Comparison of ENCODE assay signal across 24 cellular contexts in the genomic region with DNA sequence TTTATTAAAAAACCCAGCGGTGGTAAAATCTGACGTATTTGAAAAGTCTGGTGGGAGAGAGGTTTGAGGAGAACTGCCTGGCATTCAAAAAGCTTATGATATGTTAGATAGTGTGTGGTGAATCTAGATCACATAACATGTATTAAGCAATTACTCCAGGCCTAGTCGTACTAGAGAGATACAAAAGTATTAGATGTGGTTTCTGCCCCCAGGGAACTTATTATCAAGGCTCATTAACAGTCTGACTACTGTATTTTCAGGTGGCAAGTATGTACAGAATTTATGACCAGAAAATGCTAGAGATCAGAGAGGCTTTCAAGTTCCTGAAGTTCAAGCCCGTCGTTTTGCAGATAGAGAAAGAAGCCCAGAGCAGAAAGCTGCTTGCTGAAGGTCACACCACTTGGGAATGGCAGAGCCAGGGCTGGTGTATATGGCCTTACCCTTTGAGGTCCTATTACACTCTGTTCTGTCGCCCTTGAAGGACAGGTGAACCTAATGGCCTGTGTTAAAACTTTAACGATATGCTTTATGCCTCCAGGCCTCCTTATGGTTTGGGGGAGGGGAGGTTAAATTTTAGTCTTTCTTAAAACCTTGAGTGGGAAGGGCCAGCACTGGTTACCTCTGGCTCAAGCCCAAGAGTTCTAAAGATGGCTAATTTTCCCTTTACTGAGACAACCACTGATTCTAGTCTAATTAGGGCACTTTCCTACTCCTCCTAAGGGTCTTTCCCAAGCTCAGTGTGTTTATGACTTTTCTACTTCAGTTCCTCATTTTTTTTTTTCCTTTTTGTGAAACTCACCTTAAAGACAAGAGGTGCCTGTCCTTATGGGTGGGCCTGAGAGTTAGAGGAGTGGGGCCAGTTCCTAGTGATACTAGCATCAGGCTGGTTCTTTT. TPM values are rescaled to one million over a fixed set of nuclear protein-coding genes. Genes with fewer than 3 reads are reported as not detected.
DNase-seq lines count a peak whose midpoint lies in the region; ATAC-seq and TF ChIP-seq lines count a peak whose summit lies in the region.
"Had no signal": no experiment of that assay in that cellular context is flagged by ENCODE, and none has a peak within 500 bp of the region (broad histone marks: within the 10 kb centered on the region; RNA-seq: fewer than 3 reads in every experiment).

No MANE protein-coding gene starts in this region.

- H2AFZ ChIP-seq in neuronal stem cell (ENCODE audit: low read length) = no peak overlapping the region
- H2AFZ ChIP-seq: GM23338, parathyroid adenoma had no signal

- CTCF ChIA-PET in CD8-positive, alpha-beta T cell (lab: Charles Lee) = no interaction called here
- CTCF ChIA-PET in activated B cell treated with CpG ODN at 0.5 μM for 24 hours (lab: Charles Lee) = no interaction called here
- CTCF ChIA-PET in HEK293T (lab: Yijun Ruan, JAX) = interaction anchor here (0.6 kb wide), 1 partner anchor 38 kb away, joined by 3 read pairs; no protein-coding TSS in a partner anchor

- H3K9me3 ChIP-seq in CD8-positive, alpha-beta T cell (ENCODE audit: low read length) = no peaks in the 10 kb centered on the region
- H3K9me3 ChIP-seq in neutrophil (no peaks in the 10 kb centered on the region), neuronal stem cell (replicated peaks in 1 of 2; ENCODE audit: control insufficient read depth in 2 of 2, insufficient read depth in 1 of 2, low read depth in 1 of 2, low read length in 2 of 2) (no peaks in the 10 kb centered on the region)
- H3K9me3 ChIP-seq: body of pancreas, colonic mucosa, tibial artery had no signal

- no peaks in the 10 kb centered on the region for H3K27me3 ChIP-seq in CD8-positive, alpha-beta T cell (ENCODE audit: insufficient read depth, low read length)
- H3K27me3 ChIP-seq in neutrophil = no peaks in the 10 kb centered on the region
- H3K27me3 ChIP-seq in neuronal stem cell (ENCODE audit: control insufficient read depth in 3 of 3, insufficient read depth in 3 of 3, low read depth in 1 of 3, low read length in 3 of 3) = peaks cover 0 to 4% (median 0%) of the 10 kb centered on the region in 3 experiments
- H3K27me3 ChIP-seq: body of pancreas, colonic mucosa, tibial artery had no signal

- H3K9me3 Mint-ChIP-seq in CD8-positive, alpha-beta T cell = no peaks in the 10 kb centered on the region
- H3K9me3 Mint-ChIP-seq in activated B cell treated with CpG ODN at 0.5 μM for 24 hours = no peaks in the 10 kb centered on the region
- H3K9me3 Mint-ChIP-seq: activated CD4-positive, alpha-beta T cell treated with anti-CD3 and anti-CD28 coated beads, Interleukin-2, amount 10 ng/mL, durations not matched to agents 24 days and 14 days; activated naive CD8-positive, alpha-beta T cell treated with anti-CD3 and anti-CD28 coated beads, Interleukin-2, amount 10 ng/mL, durations not matched to agents 7 days and 5 days; activated T-helper 17 cell treated with anti-CD3 and anti-CD28 coated beads, Interleukin-2, amount 50 U/mL, for 72 hours; CD4-positive, alpha-beta T cell; endodermal cell; GM23338 had no signal

- H3K14ac ChIP-seq in neuronal stem cell (ENCODE audit: low read length) = no peak overlapping the region

- no peak overlapping the region for H3K4me3 Mint-ChIP-seq in CD8-positive, alpha-beta T cell
- H3K4me3 Mint-ChIP-seq in activated B cell treated with CpG ODN at 0.5 μM for 24 hours = no peak overlapping the region
- H3K4me3 Mint-ChIP-seq: activated CD4-positive, alpha-beta T cell treated with anti-CD3 and anti-CD28 coated beads, Interleukin-2, amount 10 ng/mL, durations not matched to agents 24 days and 14 days; activated naive CD8-positive, alpha-beta T cell treated with anti-CD3 and anti-CD28 coated beads, Interleukin-2, amount 10 ng/mL, durations not matched to agents 7 days and 5 days; activated T-helper 17 cell treated with anti-CD3 and anti-CD28 coated beads, Interleukin-2, amount 50 U/mL, for 72 hours; CD4-positive, alpha-beta T cell; endodermal cell; GM23338 had no signal

- no peak overlapping the region for H2BK12ac ChIP-seq in neuronal stem cell (ENCODE audit: low read length)

- DNase-seq in CD8-positive, alpha-beta T cell = no peak
- no peak for DNase-seq in activated B cell treated with CpG ODN at 0.5 μM for 24 hours
- DNase-seq in neuronal stem cell (ENCODE audit: low spot score) = no peak
- DNase-seq in HEK293T (ENCODE audit: extremely low spot score) = no peak
- DNase-seq in activated effector memory CD4-positive, alpha-beta T cell treated with anti-CD3 and anti-CD28 coated beads, Interleukin-2, amount 50 U/mL, for 16 hours = no peak
- DNase-seq: activated CD4-positive, alpha-beta T cell treated with anti-CD3 and anti-CD28 coated beads, Interleukin-2, amount 10 ng/mL, durations not matched to agents 24 days and 14 days; activated naive CD8-positive, alpha-beta T cell treated with anti-CD3 and anti-CD28 coated beads, Interleukin-2, amount 10 ng/mL, durations not matched to agents 7 days and 5 days; body of pancreas; CD4-positive, alpha-beta T cell; colonic mucosa; endodermal cell; GDM1; NCI-H1417 treated with DMSO at 0.1 percent for 48 hours; NCI-H2227 treated with DMSO at 0.1 percent for 48 hours; SIG-M5; stimulated activated CD4-positive, alpha-beta T cell treated with anti-CD3 and anti-CD28 coated beads, Interleukin-2, amount 100 ng/mL, for 24 hours; stimulated activated naive CD8-positive, alpha-beta T cell treated with anti-CD3 and anti-CD28 coated beads, Interleukin-15, Interleukin-2, amounts not matched to agents 100 U/mL and 50 U/mL, for 24 hours; tibial artery had no signal

- no peak overlapping the region for H3K23ac ChIP-seq in neuronal stem cell (ENCODE audit: low read depth, low read length, poor library complexity)

- H3K4me1 Mint-ChIP-seq in CD8-positive, alpha-beta T cell (ENCODE audit: low read depth) = peaks cover 22% of the 10 kb centered on the region
- peaks cover 14% of the 10 kb centered on the region for H3K4me1 Mint-ChIP-seq in activated B cell treated with CpG ODN at 0.5 μM for 24 hours
- H3K4me1 Mint-ChIP-seq: activated CD4-positive, alpha-beta T cell treated with anti-CD3 and anti-CD28 coated beads, Interleukin-2, amount 10 ng/mL, durations not matched to agents 24 days and 14 days; activated naive CD8-positive, alpha-beta T cell treated with anti-CD3 and anti-CD28 coated beads, Interleukin-2, amount 10 ng/mL, durations not matched to agents 7 days and 5 days had no signal

- H2BK15ac ChIP-seq in neuronal stem cell (ENCODE audit: low read length) = no peak overlapping the region

- no peak overlapping the region for H3K18ac ChIP-seq in neuronal stem cell (ENCODE audit: low read length)

- no peaks in the 10 kb centered on the region for H3K4me1 ChIP-seq in CD8-positive, alpha-beta T cell (ENCODE audit: insufficient read depth, low read length)
- H3K4me1 ChIP-seq in neutrophil (ENCODE audit: control insufficient read depth in 1 of 2, insufficient read depth in 1 of 2, low read depth in 1 of 2, low read length in 1 of 2) (peaks cover 9 to 12% of the 10 kb centered on the region in 2 experiments), neuronal stem cell (ENCODE audit: control insufficient read depth in 2 of 2, insufficient read depth in 1 of 2, low read depth in 1 of 2, low read length in 2 of 2) (no peaks in the 10 kb centered on the region)
- H3K4me1 ChIP-seq: colonic mucosa, parathyroid adenoma had no signal

- H4K8ac ChIP-seq in neuronal stem cell (ENCODE audit: low read depth, low read length) = no peak overlapping the region

- POLR2A ChIA-PET in CD8-positive, alpha-beta T cell (lab: Charles Lee) = no interaction called here
- POLR2A ChIA-PET in activated B cell treated with CpG ODN at 0.5 μM for 24 hours (lab: Charles Lee) = interaction anchor here (0.9 kb wide), 1 partner anchor 20 kb away, joined by 3 read pairs; a partner anchor contains a TSS
- POLR2A ChIA-PET in HEK293T (lab: Yijun Ruan, JAX) = interaction anchor here (1.0 to 1.5 kb wide), 2 partner anchors 12 to 20 kb away, joined by 3 to 4 read pairs; a partner anchor contains a TSS

- no peak overlapping the region for H3K27ac ChIP-seq in CD8-positive, alpha-beta T cell (ENCODE audit: low read depth, low read length)
- peak overlapping the region; percentile 65 for H3K27ac ChIP-seq in neutrophil
- no peak overlapping the region for H3K27ac ChIP-seq in neuronal stem cell (replicated peaks; ENCODE audit: low read length)
- H3K27ac ChIP-seq: body of pancreas, colonic mucosa, parathyroid adenoma had no signal

- H3K79me1 ChIP-seq in neuronal stem cell (ENCODE audit: low read depth, low read length) = no peaks in the 10 kb centered on the region

- H3K4me3 ChIP-seq in CD8-positive, alpha-beta T cell (ENCODE audit: low read depth, low read length) = no peak overlapping the region
- no peak overlapping the region for H3K4me3 ChIP-seq in neutrophil (ENCODE audit: low read depth in 1 of 2, low read length in 1 of 2)
- no peak overlapping the region for H3K4me3 ChIP-seq in neuronal stem cell (ENCODE audit: low read length in 2 of 2)
- H3K4me3 ChIP-seq: body of pancreas, colonic mucosa, GM23338, tibial artery had no signal

- no peaks in the 10 kb centered on the region for H3K36me3 ChIP-seq in CD8-positive, alpha-beta T cell (ENCODE audit: insufficient read depth, low read length)
- H3K36me3 ChIP-seq in neutrophil (peaks cover 33% of the 10 kb centered on the region), neuronal stem cell (replicated peaks in 1 of 2; ENCODE audit: control insufficient read depth in 2 of 2, insufficient read depth in 2 of 2, low read length in 2 of 2) (peaks cover 0 to 18% of the 10 kb centered on the region in 2 donors)
- H3K36me3 ChIP-seq: colonic mucosa, tibial artery had no signal

- H2BK5ac ChIP-seq in neuronal stem cell (ENCODE audit: low read length) = no peak overlapping the region

- no peak overlapping the region for H3K4me2 ChIP-seq in neuronal stem cell (ENCODE audit: insufficient read depth, low read length, poor library complexity, severe bottlenecking)
- H3K4me2 ChIP-seq: GM23338 had no signal

- H2AK5ac ChIP-seq in neuronal stem cell (ENCODE audit: low read depth, low read length) = no peak overlapping the region

- H4K91ac ChIP-seq in neuronal stem cell (ENCODE audit: low read depth, low read length, poor library complexity) = no peak overlapping the region

- no peaks in the 10 kb centered on the region for H3K27me3 Mint-ChIP-seq in CD8-positive, alpha-beta T cell (ENCODE audit: low read depth)
- H3K27me3 Mint-ChIP-seq in activated B cell treated with CpG ODN at 0.5 μM for 24 hours = no peaks in the 10 kb centered on the region
- H3K27me3 Mint-ChIP-seq: activated CD4-positive, alpha-beta T cell treated with anti-CD3 and anti-CD28 coated beads, Interleukin-2, amount 10 ng/mL, durations not matched to agents 24 days and 14 days; activated naive CD8-positive, alpha-beta T cell treated with anti-CD3 and anti-CD28 coated beads, Interleukin-2, amount 10 ng/mL, durations not matched to agents 7 days and 5 days; activated T-helper 17 cell treated with anti-CD3 and anti-CD28 coated beads, Interleukin-2, amount 50 U/mL, for 72 hours; CD4-positive, alpha-beta T cell had no signal

- no CpG with 5 or more reads among the region's 7 CpGs for WGBS in neuronal stem cell (ENCODE audit: extremely low coverage in 2 of 2, insufficient read length in 2 of 2, insufficient replicate concordance in 1 of 2), 2 donors

- peak overlapping the region; percentile 45 for H3K27ac Mint-ChIP-seq in CD8-positive, alpha-beta T cell
- H3K27ac Mint-ChIP-seq in activated B cell treated with CpG ODN at 0.5 μM for 24 hours = peak overlapping the region; percentile 35
- H3K27ac Mint-ChIP-seq: activated CD4-positive, alpha-beta T cell treated with anti-CD3 and anti-CD28 coated beads, Interleukin-2, amount 10 ng/mL, durations not matched to agents 24 days and 14 days; activated naive CD8-positive, alpha-beta T cell treated with anti-CD3 and anti-CD28 coated beads, Interleukin-2, amount 10 ng/mL, durations not matched to agents 7 days and 5 days; activated T-helper 17 cell treated with anti-CD3 and anti-CD28 coated beads, Interleukin-2, amount 50 U/mL, for 72 hours; CD4-positive, alpha-beta T cell; endodermal cell; GM23338 had no signal

- no peak overlapping the region for H3K4ac ChIP-seq in neuronal stem cell (ENCODE audit: low read length)

- H3K36me3 Mint-ChIP-seq in CD8-positive, alpha-beta T cell = peaks cover 28% of the 10 kb centered on the region
- H3K36me3 Mint-ChIP-seq in activated B cell treated with CpG ODN at 0.5 μM for 24 hours (ENCODE audit: low read depth) = peaks cover 18% of the 10 kb centered on the region

- intact Hi-C loops in CD8-positive, alpha-beta T cell (cut with DNase I, micrococcal nuclease) = no loop called here
- intact Hi-C loops in activated B cell treated with CpG ODN at 0.5 μM for 24 hours (cut with micrococcal nuclease) = no loop called here

- no peak overlapping the region for H3K9ac ChIP-seq in neuronal stem cell (ENCODE audit: low read depth, low read length, poor library complexity)
- H3K9ac ChIP-seq: parathyroid adenoma had no signal

- no peak for ATAC-seq in CD8-positive, alpha-beta T cell
- peak; percentile 53 for ATAC-seq in HG02759 (IDR thresholded peaks at IDR 0.05; ENCODE audit: unreplicated experiment)
- no peak for ATAC-seq in activated B cell treated with CpG ODN at 0.5 μM for 24 hours (ENCODE audit: low read depth)
- ATAC-seq in HG03521 (IDR thresholded peaks at IDR 0.05; ENCODE audit: unreplicated experiment) = no peak
- ATAC-seq: activated T-helper 17 cell treated with anti-CD3 and anti-CD28 coated beads, Interleukin-2, amount 50 U/mL, for 72 hours; body of pancreas; GM23338; stimulated activated naive CD8-positive, alpha-beta T cell treated with anti-CD3 and anti-CD28 coated beads, Interleukin-15, Interleukin-2, amounts not matched to agents 100 U/mL and 50 U/mL, for 24 hours had no signal

- no peak for TF ChIP-seq CTCF in CD8-positive, alpha-beta T cell (IDR thresholded peaks at IDR 0.05)
- TF ChIP-seq CTCF in activated B cell treated with CpG ODN at 0.5 μM for 24 hours (IDR thresholded peaks at IDR 0.05) = no peak
- TF ChIP-seq CTCF in neutrophil (IDR thresholded peaks at IDR 0.05) = no peak

- no peak overlapping the region for H2BK120ac ChIP-seq in neuronal stem cell (ENCODE audit: low read depth, low read length)

RNA-seq across cellular contexts. Expression of a gene that starts 19.9 kb away (rescaled TPM):
- total RNA-seq in CD8-positive, alpha-beta T cell = 1 to 10 TPM; 7.4 to 9.0 TPM
- total RNA-seq in activated B cell treated with CpG ODN at 0.5 μM for 24 hours = 20.4 and 21.8 TPM in 2 replicates
- polyA plus RNA-seq in neuronal stem cell (2013, experiment 1 of 2) = 11.3 TPM
- 11.5 TPM for polyA plus RNA-seq in neuronal stem cell (2013, experiment 2 of 2)
